In genomic region chr6:104639671-104640070, GRCh38 we compare ENCODE assay signal across 8 cellular contexts.
DNase-seq lines count a peak whose midpoint lies in the region; ATAC-seq lines count a peak whose summit lies in the region.

No MANE protein-coding gene starts in this region.

- H3K4me3 ChIP-seq in BLaER1 treated with 17β-estradiol and CSF1 and Interleukin-3, amounts not matched to agents 10 nM and 100 nM: peak overlapping the region in 1 of 10 experiments; percentile 20; a peak in 1 of 20 replicates

- CTCF ChIA-PET in activated CD4-positive, alpha-beta memory T cell treated with anti-CD3 and anti-CD28 coated beads for 36 hours (lab: Charles Lee): no interaction called here

- H4K20me1 ChIP-seq in BLaER1 treated with 17β-estradiol and CSF1 and Interleukin-3, amounts not matched to agents 10 nM and 100 nM: no peaks in the 10 kb centered on the region

- DNase-seq in fibroblast of peridontal ligament (ENCODE audit: extremely low read depth) (peak; percentile 21), NCI-H446 treated with DMSO at 0.1 percent for 48 hours (lab: John Stamatoyannopoulos, UW) (no peak)
- no peak for DNase-seq in activated T-cell treated with anti-CD3 and anti-CD28 coated beads, Interleukin-2, amount 50 U/mL, for 4 hours
- DNase-seq in stimulated activated CD4-positive, alpha-beta T cell treated with anti-CD3 and anti-CD28 coated beads, Interleukin-4, amount 100 ng/mL, for 1 hour: no peak
- DNase-seq in activated CD4-positive, alpha-beta memory T cell treated with anti-CD3 and anti-CD28 coated beads for 36 hours: no peak

- no peaks in the 10 kb centered on the region for H3K4me1 Mint-ChIP-seq in activated T-cell treated with anti-CD3 and anti-CD28 coated beads, Interleukin-2, amount 50 U/mL, for 4 hours (ENCODE audit: low read depth)
- no peaks in the 10 kb centered on the region for H3K4me1 Mint-ChIP-seq in activated CD4-positive, alpha-beta memory T cell treated with anti-CD3 and anti-CD28 coated beads for 36 hours (ENCODE audit: low read depth)

- no peak overlapping the region for H3K4me3 Mint-ChIP-seq in activated T-cell treated with anti-CD3 and anti-CD28 coated beads, Interleukin-2, amount 50 U/mL, for 4 hours
- H3K4me3 Mint-ChIP-seq in activated CD4-positive, alpha-beta memory T cell treated with anti-CD3 and anti-CD28 coated beads for 36 hours: no peak overlapping the region

- no peaks in the 10 kb centered on the region for H3K36me3 Mint-ChIP-seq in activated T-cell treated with anti-CD3 and anti-CD28 coated beads, Interleukin-2, amount 50 U/mL, for 4 hours (ENCODE audit: insufficient read depth)
- H3K36me3 Mint-ChIP-seq in activated CD4-positive, alpha-beta memory T cell treated with anti-CD3 and anti-CD28 coated beads for 36 hours: no peaks in the 10 kb centered on the region

- POLR2A ChIA-PET in activated CD4-positive, alpha-beta memory T cell treated with anti-CD3 and anti-CD28 coated beads for 36 hours (lab: Charles Lee): no interaction called here

- no peaks in the 10 kb centered on the region for H3K27me3 Mint-ChIP-seq in activated T-cell treated with anti-CD3 and anti-CD28 coated beads, Interleukin-2, amount 50 U/mL, for 4 hours (ENCODE audit: low read depth)
- H3K27me3 Mint-ChIP-seq in activated CD4-positive, alpha-beta memory T cell treated with anti-CD3 and anti-CD28 coated beads for 36 hours: no peaks in the 10 kb centered on the region

- intact Hi-C loops in activated CD4-positive, alpha-beta memory T cell treated with anti-CD3 and anti-CD28 coated beads for 36 hours (cut with micrococcal nuclease): no loop called here

- no peak overlapping the region for H3K27ac Mint-ChIP-seq in activated CD4-positive, alpha-beta memory T cell treated with anti-CD3 and anti-CD28 coated beads for 36 hours

- H3K36me3 ChIP-seq in BLaER1 treated with 17β-estradiol and CSF1 and Interleukin-3, amounts not matched to agents 10 nM and 100 nM: no peaks in the 10 kb centered on the region

- H3K4me2 ChIP-seq in BLaER1 treated with 17β-estradiol and CSF1 and Interleukin-3, amounts not matched to agents 10 nM and 100 nM: peak overlapping the region; percentile 49 to 89 (median 73)

- no peaks in the 10 kb centered on the region for H3K9me3 Mint-ChIP-seq in activated T-cell treated with anti-CD3 and anti-CD28 coated beads, Interleukin-2, amount 50 U/mL, for 4 hours
- no peaks in the 10 kb centered on the region for H3K9me3 Mint-ChIP-seq in activated CD4-positive, alpha-beta memory T cell treated with anti-CD3 and anti-CD28 coated beads for 36 hours

- peaks cover 0 to 26% (median 10%) of the 10 kb centered on the region in 11 experiments; a peak in 17 of 22 replicates for H3K9me3 ChIP-seq in BLaER1 treated with 17β-estradiol and CSF1 and Interleukin-3, amounts not matched to agents 10 nM and 100 nM (replicated peaks in 1 of 11)

- peak overlapping the region in 8 of 11 experiments; percentile 25 to 74 (median 65); a peak in 13 of 22 replicates for H3K9ac ChIP-seq in BLaER1 treated with 17β-estradiol and CSF1 and Interleukin-3, amounts not matched to agents 10 nM and 100 nM

- peak overlapping the region; percentile 22 to 90 (median 83); a peak in 20 of 22 replicates for H3K27ac ChIP-seq in BLaER1 treated with 17β-estradiol and CSF1 and Interleukin-3, amounts not matched to agents 10 nM and 100 nM

- peaks cover 17 to 72% (median 48%) of the 10 kb centered on the region in 10 experiments for H3K4me1 ChIP-seq in BLaER1 treated with 17β-estradiol and CSF1 and Interleukin-3, amounts not matched to agents 10 nM and 100 nM

- peak; percentile 91 for ATAC-seq in GM21423 (IDR thresholded peaks at IDR 0.05; ENCODE audit: unreplicated experiment)
- ATAC-seq in HG03565 (IDR thresholded peaks at IDR 0.05; ENCODE audit: unreplicated experiment): peak; percentile 89
- no peak for ATAC-seq in activated T-cell treated with anti-CD3 and anti-CD28 coated beads, Interleukin-2, amount 50 U/mL, for 4 hours

- no peaks in the 10 kb centered on the region for H3K27me3 ChIP-seq in BLaER1 treated with 17β-estradiol and CSF1 and Interleukin-3, amounts not matched to agents 10 nM and 100 nM

Comparison
In these comparisons a context has a peak if more than half of its experiments do, and no peak if none do; other contexts are left out.
1. ATAC-seq: peak in GM21423 (single experiment) and HG03565 (single experiment); none in activated T-cell treated with anti-CD3 and anti-CD28 coated beads, Interleukin-2, amount 50 U/mL, for 4 hours (0 of 2).